18 cellular contexts compared by ENCODE assay signal in the genomic region with DNA sequence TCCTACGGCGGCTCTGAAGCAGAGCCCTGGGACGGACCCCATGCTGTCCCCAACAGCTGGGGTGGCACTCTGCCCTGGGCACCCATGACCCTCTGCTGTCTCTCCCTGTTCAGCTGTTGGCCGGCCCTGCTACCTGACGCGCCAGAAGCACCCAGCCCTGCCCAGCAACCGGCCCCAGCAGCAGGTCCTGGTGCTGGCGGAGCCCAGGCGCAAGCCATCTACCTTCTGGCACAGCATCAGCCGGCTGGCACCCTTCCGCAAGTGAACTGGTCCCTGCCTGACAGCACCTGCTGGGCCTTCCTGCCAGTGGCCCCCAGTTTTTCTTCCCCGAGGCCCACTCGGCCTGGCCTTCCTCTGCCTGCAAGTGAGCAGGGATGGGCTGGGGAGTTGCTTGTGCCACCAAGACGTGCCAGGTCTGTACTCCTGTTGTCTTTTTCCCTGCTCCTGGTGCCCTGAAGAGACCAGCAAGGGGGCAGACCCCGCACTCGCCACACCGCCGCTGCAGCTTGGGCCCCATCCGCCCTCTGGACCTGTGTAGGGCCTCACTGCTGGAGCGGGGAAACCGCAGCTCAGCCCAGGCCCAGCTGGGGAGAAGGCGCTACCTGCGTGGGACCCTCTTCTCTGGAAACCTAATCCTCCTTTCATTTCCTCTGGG. TPM values are rescaled to one million over a fixed set of nuclear protein-coding genes. Genes with fewer than 3 reads are reported as not detected.
DNase-seq lines count a peak whose midpoint lies in the region; ATAC-seq, FAIRE-seq and TF ChIP-seq lines count a peak whose summit lies in the region.
"Had no signal": no experiment of that assay in that cellular context is flagged by ENCODE, and none has a peak within 500 bp of the region (broad histone marks: within the 10 kb centered on the region; RNA-seq: fewer than 3 reads in every experiment).

No MANE protein-coding gene starts in this region.

- RAD21 ChIA-PET in HCT116 (lab: Charles Lee; ENCODE audit: low non-redundant PET in 1 of 2, low total read pairs in 2 of 2, uncharacterized antibody in 2 of 2, unreplicated experiment in 2 of 2): no interaction called here

- TF ChIP-seq RAD21 in SK-N-SH (IDR thresholded peaks at IDR 0.05; ENCODE audit: low read length) (no peak), HCT116 (IDR thresholded peaks at IDR 0.05; ENCODE audit: low read depth) (no peak)

- 98% methylated on average over 15 of the region's 23 CpGs for WGBS in SK-N-SH (ENCODE audit: low lambda C conversion rate)

- DNase-seq in SK-N-SH (no peak), HCT116 (ENCODE audit: low read depth, low spot score) (no peak), kidney (peak; percentile 72), sciatic nerve (ENCODE audit: low spot score) (no peak), NOMO-1 treated with DMSO at 0.1 percent for 48 hours (lab: John Stamatoyannopoulos, UW; ENCODE audit: unreplicated experiment) (no peak)
- DNase-seq: activated CD4-positive, alpha-beta T cell treated with anti-CD3 and anti-CD28 coated beads, Interleukin-2, amount 50 U/mL, for 1 hour; activated naive CD4-positive, alpha-beta T cell treated with Interleukin-2 at 50 U/mL for 16 hours; erythroblast; natural killer cell; trophoblast cell had no signal

- H3K27me3 ChIP-seq in SK-N-SH (ENCODE audit: insufficient read depth) (no peaks in the 10 kb centered on the region), HCT116 (ENCODE audit: insufficient read depth, low read length) (no peaks in the 10 kb centered on the region)
- H3K27me3 ChIP-seq: BLaER1 treated with 17β-estradiol and CSF1 and Interleukin-3, amounts not matched to agents 10 nM and 100 nM; gastroesophageal sphincter had no signal

- intact Hi-C loops in HCT116 (cut with micrococcal nuclease): loop anchor here (5.0 kb wide), 1 partner anchor 249 kb away; no protein-coding TSS in a partner anchor
- intact Hi-C loops in kidney (cut with DNase I): no loop called here
- intact Hi-C loops in sciatic nerve (cut with DNase I): no loop called here

- H3K36me3 ChIP-seq in SK-N-SH (replicated peaks in 1 of 2; ENCODE audit: control insufficient read depth in 1 of 2, insufficient read depth in 2 of 2, low read length in 1 of 2) (peaks cover 26 to 50% of the 10 kb centered on the region in 2 experiments), HCT116 (ENCODE audit: control insufficient read depth in 1 of 2, insufficient read depth in 2 of 2, low read length in 2 of 2) (peaks cover 10 to 12% of the 10 kb centered on the region in 2 experiments; a peak in 3 of 4 replicates), kidney (ENCODE audit: control insufficient read depth in 1 of 2, insufficient read depth in 2 of 2, low read length in 2 of 2) (peaks cover 15 to 27% of the 10 kb centered on the region in 2 donors)

- H3K9ac ChIP-seq in SK-N-SH (no peak overlapping the region), HCT116 (ENCODE audit: low read length) (no peak overlapping the region), kidney (ENCODE audit: low read length in 2 of 2) (no peak overlapping the region)
- H3K9ac ChIP-seq: BLaER1 treated with 17β-estradiol and CSF1 and Interleukin-3, amounts not matched to agents 10 nM and 100 nM had no signal

- H3K4me2 ChIP-seq in SK-N-SH (no peak overlapping the region), HCT116 (ENCODE audit: low read length) (no peak overlapping the region)
- H3K4me2 ChIP-seq: BLaER1 treated with 17β-estradiol and CSF1 and Interleukin-3, amounts not matched to agents 10 nM and 100 nM had no signal

- CTCF ChIA-PET in SK-N-SH (lab: Yijun Ruan, JAX) (interaction anchor here (0.7 to 1.4 kb wide), 2 partner anchors 12 to 15 kb away, joined by 3 to 6 read pairs; no protein-coding TSS in a partner anchor), HCT116 (lab: Charles Lee) (interaction anchor here (0.9 kb wide), 1 partner anchor 248 kb away, joined by 3 read pairs; no protein-coding TSS in a partner anchor)

- POLR2A ChIA-PET in SK-N-SH (lab: Yijun Ruan, JAX) (interaction anchor here (1.2 to 1.6 kb wide), 2 partner anchors 9 to 46 kb away, joined by 3 to 4 read pairs; no protein-coding TSS in a partner anchor), HCT116 (lab: Charles Lee) (no interaction called here)

- no peaks in the 10 kb centered on the region for H3F3A ChIP-seq in SK-N-SH (replicated peaks; ENCODE audit: insufficient read depth)

- ATAC-seq in SK-N-SH treated with all-trans-retinoic acid at 6 μM for 48 hours (peak; percentile 4), HCT116 (peak; percentile 17), sciatic nerve (peak; percentile 9), HG03521 (IDR thresholded peaks at IDR 0.05; ENCODE audit: unreplicated experiment) (no peak), GM21717 (IDR thresholded peaks at IDR 0.05; ENCODE audit: unreplicated experiment) (no peak)
- ATAC-seq: gastroesophageal sphincter had no signal

- BruUV-seq in HCT116 (replicated peaks; lab: Mats Ljungman, UMichigan): no TSS peak

- H3K9me2 ChIP-seq in SK-N-SH (no peaks in the 10 kb centered on the region), HCT116 (ENCODE audit: insufficient read depth) (no peaks in the 10 kb centered on the region)

- no peaks in the 10 kb centered on the region for H3K9me3 ChIP-seq in SK-N-SH
- H3K9me3 ChIP-seq in HCT116 (ENCODE audit: control insufficient read depth in 1 of 2, insufficient read depth in 1 of 2, low read depth in 1 of 2, low read length in 2 of 2): no peaks in the 10 kb centered on the region
- no peaks in the 10 kb centered on the region for H3K9me3 ChIP-seq in kidney (ENCODE audit: control insufficient read depth in 1 of 2, low read length in 2 of 2)
- H3K9me3 ChIP-seq: BLaER1 treated with 17β-estradiol and CSF1 and Interleukin-3, amounts not matched to agents 10 nM and 100 nM; gastroesophageal sphincter; prostate gland had no signal

- no peak for TF ChIP-seq POLR2A in HCT116 (IDR thresholded peaks at IDR 0.05; ENCODE audit: borderline replicate concordance, extremely low read depth, insufficient read depth, insufficient read length)

- no peak for TF ChIP-seq EP300 in SK-N-SH (IDR thresholded peaks at IDR 0.05; ENCODE audit: borderline replicate concordance in 1 of 2, low read depth in 1 of 2, low read length in 1 of 2)

- H4K20me1 ChIP-seq in SK-N-SH (ENCODE audit: insufficient read depth) (peaks cover 28% of the 10 kb centered on the region), HCT116 (ENCODE audit: insufficient read depth) (peaks cover 3% of the 10 kb centered on the region; the same call in 1 of the 2 replicates)

- H3K4me1 ChIP-seq in SK-N-SH (ENCODE audit: control insufficient read depth in 1 of 2, insufficient read depth in 2 of 2, low read depth in 1 of 2, low read length in 1 of 2) (peaks cover 0 to 58% of the 10 kb centered on the region in 2 experiments; a peak in 1 of 4 replicates), HCT116 (ENCODE audit: control insufficient read depth in 1 of 2, insufficient read depth in 2 of 2, low read length in 2 of 2) (0 out of 4 replicates have a peak, but pooled peaks cover 0 to 5% of the 10 kb centered on the region in 2 experiments), kidney (ENCODE audit: control insufficient read depth in 1 of 2, insufficient read depth in 1 of 2, low read depth in 1 of 2, low read length in 2 of 2) (no peaks in the 10 kb centered on the region)
- H3K4me1 ChIP-seq: gastroesophageal sphincter, prostate gland had no signal

- no peak overlapping the region for H2AFZ ChIP-seq in SK-N-SH (ENCODE audit: low read depth)
- H2AFZ ChIP-seq in HCT116 (ENCODE audit: low read depth, low read length, poor library complexity, severe bottlenecking): no peak overlapping the region

- H3K79me2 ChIP-seq in SK-N-SH (ENCODE audit: insufficient read depth) (peaks cover 18% of the 10 kb centered on the region; the same call in 1 of the 2 replicates), HCT116 (ENCODE audit: insufficient read depth, low read length) (peaks cover 13% of the 10 kb centered on the region; the same call in 1 of the 2 replicates)

- peak overlapping the region in 1 of 2 experiments; percentile 77; a peak in 1 of 4 replicates for H3K27ac ChIP-seq in SK-N-SH (ENCODE audit: low read depth in 2 of 2, low read length in 1 of 2)
- no peak overlapping the region for H3K27ac ChIP-seq in HCT116 (ENCODE audit: low read depth, low read length)
- no peak overlapping the region for H3K27ac ChIP-seq in kidney (ENCODE audit: low read depth in 2 of 2, low read length in 2 of 2)
- H3K27ac ChIP-seq: BLaER1 treated with 17β-estradiol and CSF1 and Interleukin-3, amounts not matched to agents 10 nM and 100 nM; gastroesophageal sphincter; prostate gland had no signal

- H3K4me3 ChIP-seq in SK-N-SH (ENCODE audit: low read depth in 2 of 2, low read length in 1 of 2) (no peak overlapping the region), HCT116 (replicated peaks in 1 of 2; ENCODE audit: low read depth in 1 of 2, low read length in 2 of 2) (no peak overlapping the region), kidney (ENCODE audit: low read length in 2 of 2) (no peak overlapping the region)
- H3K4me3 ChIP-seq: BLaER1 treated with 17β-estradiol and CSF1 and Interleukin-3, amounts not matched to agents 10 nM and 100 nM; gastroesophageal sphincter; lung; prostate gland had no signal

- FAIRE-seq in kidney (lab: Jason Lieb, UNC): no peak
- FAIRE-seq: A204.1 had no signal

- TF ChIP-seq CTCF in SK-N-SH (IDR thresholded peaks at IDR 0.05) (no peak), HCT116 (IDR thresholded peaks at IDR 0.05 in 2 of 3, conservative IDR thresholded peaks at IDR 0.05 in 1 of 3; ENCODE audit: borderline replicate concordance in 1 of 3, insufficient read depth in 1 of 3, low read depth in 2 of 3, low read length in 2 of 3) (no peak), kidney (IDR thresholded peaks at IDR 0.05; ENCODE audit: borderline replicate concordance, extremely low read depth, insufficient read depth) (no peak)

TF ChIP-seq in SK-N-SH treated with all-trans-retinoic acid at 6 μM for 48 hours, 23 proteins besides CTCF, POLR2A, EP300 and RAD21 (continues in another document):
- no peak for TF ChIP-seq ZNF8 (CRISPR knock-in tag; IDR thresholded peaks at IDR 0.05)

TF ChIP-seq in SK-N-SH, 30 proteins besides CTCF, POLR2A, EP300 and RAD21 (continues in another document):
- no peak for TF ChIP-seq RCOR1 (IDR thresholded peaks at IDR 0.05; ENCODE audit: low read length)

TF ChIP-seq in HCT116, 20 proteins besides CTCF, POLR2A, EP300 and RAD21 (continues in another document):
- TF ChIP-seq FOSL1 (IDR thresholded peaks at IDR 0.05; ENCODE audit: low read depth): no peak
- no peak for TF ChIP-seq ZNF274 (IDR thresholded peaks at IDR 0.05; ENCODE audit: low read depth, low read length)

RNA-seq across cellular contexts. Expression of a gene that starts 47.2 kb away (rescaled TPM):
- polyA plus RNA-seq in SK-N-SH (2012; rRNA removed) (72.7 and 84.9 TPM in 2 replicates), kidney (ENCODE audit: insufficient read depth, low read depth, low replicate concordance) (34.1 TPM)
- 57.6 and 77.8 TPM in 2 replicates for polyA plus RNA-seq in SK-N-SH (2012; cell fraction: cytosol; rRNA removed)
- polyA plus RNA-seq in SK-N-SH (2012; cell fraction: nucleus; rRNA removed): 57.2 and 78.1 TPM in 2 replicates
- total RNA-seq in HCT116 (2021; ENCODE audit: unreplicated experiment) (94.5 TPM), kidney (89.9 TPM), sciatic nerve (88.0 TPM)
- polyA plus RNA-seq in HCT116 (2012): 58.2 and 68.1 TPM in 2 replicates

RNA-seq across cellular contexts. Expression of a gene that starts 59.1 kb away (rescaled TPM):
- polyA plus RNA-seq in SK-N-SH (2012; rRNA removed) (78.9 and 105 TPM in 2 replicates), kidney (ENCODE audit: insufficient read depth, low read depth, low replicate concordance) (110 TPM)
- 82.9 and 136 TPM in 2 replicates for polyA plus RNA-seq in SK-N-SH (2012; cell fraction: cytosol; rRNA removed)
- 46.4 and 49.5 TPM in 2 replicates for polyA plus RNA-seq in SK-N-SH (2012; cell fraction: nucleus; rRNA removed)
- total RNA-seq in HCT116 (2021; ENCODE audit: unreplicated experiment) (94.8 TPM), kidney (85.4 TPM), sciatic nerve (52.0 TPM)
- polyA plus RNA-seq in HCT116 (2012): 62.8 and 70.7 TPM in 2 replicates

Comparison
In these comparisons a context has a peak if more than half of its experiments do, and no peak if none do; other contexts are left out.
1. ATAC-seq: peak in SK-N-SH treated with all-trans-retinoic acid at 6 μM for 48 hours (single experiment), HCT116 (single experiment) and sciatic nerve (single experiment); none in HG03521 (single experiment) and GM21717 (single experiment).